8 cellular contexts compared by ENCODE assay signal in the genomic region with DNA sequence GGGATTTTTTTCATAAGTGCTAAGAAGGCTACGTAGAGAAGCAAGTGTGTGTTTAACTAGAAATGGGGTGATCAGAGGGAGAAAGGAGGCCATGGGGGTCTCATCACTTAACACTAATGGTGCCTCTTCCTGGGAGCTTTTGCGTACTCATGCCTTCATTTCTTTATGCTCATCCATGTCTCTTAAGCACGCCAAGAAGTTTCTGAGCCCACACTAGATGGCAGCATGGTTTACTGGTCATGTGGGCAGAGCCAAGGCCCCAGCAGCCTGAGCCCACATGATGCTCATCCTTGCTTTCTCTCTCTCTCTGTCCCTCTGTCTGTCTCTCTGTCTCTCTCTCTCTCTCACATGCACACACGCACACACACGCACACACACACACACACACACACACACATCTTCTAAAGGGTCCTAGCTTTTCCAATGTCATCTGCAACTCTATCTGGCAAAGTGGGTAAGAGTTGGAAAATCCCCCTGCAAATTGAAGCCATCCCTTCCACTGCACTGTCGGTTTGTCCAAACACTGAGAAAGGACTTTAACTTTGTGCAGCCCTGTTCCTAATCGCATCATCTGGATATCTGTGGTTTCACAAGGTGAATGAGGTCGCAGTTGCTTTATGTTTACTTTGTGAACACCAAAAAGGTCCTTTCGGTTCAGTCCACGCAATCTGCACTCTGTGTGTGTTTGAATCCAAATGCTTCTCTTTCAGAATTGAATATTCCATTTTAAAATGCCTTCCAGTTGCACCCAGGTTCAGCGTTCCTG.
DNase-seq lines count a peak whose midpoint lies in the region; ATAC-seq and TF ChIP-seq lines count a peak whose summit lies in the region.

No MANE protein-coding gene starts in this region.

- DNase-seq in AG20443 (ENCODE audit: low spot score) (peak; percentile 80), amygdala (lab: John Stamatoyannopoulos, UW) (peak in 36 of 56 donors; percentile 1 to 72 (median 12)), inferior parietal cortex (ENCODE audit: extremely low spot score) (peak; percentile 68), uterus (peak; percentile 29 to 34), NCI-H1048 (lab: John Stamatoyannopoulos, UW) (no peak), NCI-H1436 (lab: John Stamatoyannopoulos, UW) (no peak)

- H3K4me1 ChIP-seq in Loucy (ENCODE audit: insufficient read depth, low read length, poor library complexity, severe bottlenecking) (peaks cover 10% of the 10 kb centered on the region), uterus (no peaks in the 10 kb centered on the region)

- no peaks in the 10 kb centered on the region for H3K9me3 ChIP-seq in Loucy (ENCODE audit: insufficient read depth, low read depth, low read length)
- H3K9me3 ChIP-seq in uterus = no peaks in the 10 kb centered on the region

- intact Hi-C loops in uterus (cut with DNase I; ENCODE audit: low total_unique reads) = no loop called here

- H3K4me2 ChIP-seq in Loucy (ENCODE audit: low read depth, low read length, poor library complexity, severe bottlenecking) = no peak overlapping the region

- H3K36me3 ChIP-seq in Loucy (ENCODE audit: insufficient read depth, low read length) (no peaks in the 10 kb centered on the region), uterus (no peaks in the 10 kb centered on the region)

- H3K9me2 ChIP-seq in Loucy (replicated peaks; ENCODE audit: low read depth, low read length) = no peaks in the 10 kb centered on the region

- TF ChIP-seq POLR2A in uterus (IDR thresholded peaks at IDR 0.05) = no peak

- H3K4me3 ChIP-seq in Loucy (ENCODE audit: low read length, poor library complexity, severe bottlenecking) (no peak overlapping the region), uterus (no peak overlapping the region)

- peak; percentile 66 for TF ChIP-seq CTCF in Loucy (conservative IDR thresholded peaks at IDR 0.05; ENCODE audit: low read length)
- TF ChIP-seq CTCF in uterus (IDR thresholded peaks at IDR 0.05) = peak; percentile 22 to 41 (median 36)

- no peak overlapping the region for H3K9ac ChIP-seq in Loucy (ENCODE audit: low read depth, low read length, poor library complexity, severe bottlenecking)

- peak; percentile 67 for ATAC-seq in GM18909 (IDR thresholded peaks at IDR 0.05; ENCODE audit: poor library complexity, unreplicated experiment)

- H2AFZ ChIP-seq in Loucy (ENCODE audit: low read length) = peak overlapping the region; percentile 39

- H3F3A ChIP-seq in Loucy (ENCODE audit: low read depth) = no peaks in the 10 kb centered on the region

- H3K27me3 ChIP-seq in Loucy (ENCODE audit: insufficient read depth, low read length, poor library complexity, severe bottlenecking) = no peaks in the 10 kb centered on the region
- no peaks in the 10 kb centered on the region for H3K27me3 ChIP-seq in uterus

- H3K79me2 ChIP-seq in Loucy (ENCODE audit: insufficient read depth, low read length) = no peaks in the 10 kb centered on the region

- no peaks in the 10 kb centered on the region for H4K20me1 ChIP-seq in Loucy (ENCODE audit: insufficient read depth, low read length, poor library complexity, severe bottlenecking)

- H3K27ac ChIP-seq in uterus = peak overlapping the region in 1 of 2 donors; percentile 4

Comparison
In these comparisons a context has a peak if more than half of its experiments do, and no peak if none do; other contexts are left out.
1. DNase-seq: peak in AG20443 (single experiment), amygdala (36 of 56), inferior parietal cortex (single experiment) and uterus (2 of 2); none in NCI-H1048 (single experiment) and NCI-H1436 (single experiment).